Comparison of ENCODE assay signal across 9 cellular contexts in genomic region chr15:57340673-57341259, GRCh38. TPM values are rescaled to one million over a fixed set of nuclear protein-coding genes. Genes with fewer than 3 reads are reported as not detected.
DNase-seq lines count a peak whose midpoint lies in the region; ATAC-seq, FAIRE-seq and TF ChIP-seq lines count a peak whose summit lies in the region.
"Had no signal": no experiment of that assay in that cellular context is flagged by ENCODE, and none has a peak within 500 bp of the region (broad histone marks: within the 10 kb centered on the region; RNA-seq: fewer than 3 reads in every experiment).

No MANE protein-coding gene starts in this region.

- in situ Hi-C loops in KBM-7 (cut with MboI; ENCODE audit: low pct_unique_long_range_greater_than_20kb, low sequenced_read_pairs) = loop anchor here (10.0 kb wide), 1 partner anchor 184 kb away; no protein-coding TSS in a partner anchor

- H3K36me3 ChIP-seq in bronchial epithelial cell (ENCODE audit: control insufficient read depth, insufficient read depth, low read length) = no peaks in the 10 kb centered on the region

- FAIRE-seq in bronchial epithelial cell (lab: Jason Lieb, UNC) = no peak

- no peaks in the 10 kb centered on the region for H3K36me3 Mint-ChIP-seq in stimulated activated effector memory CD8-positive, alpha-beta T cell treated with anti-CD3 and anti-CD28 coated beads, Interleukin-12 subunit alpha, Interleukin-12 subunit beta, amount 100 ng/mL, for 72 hours
- H3K36me3 Mint-ChIP-seq: activated naive CD8-positive, alpha-beta T cell had no signal

- H3K4me3 Mint-ChIP-seq in stimulated activated effector memory CD8-positive, alpha-beta T cell treated with anti-CD3 and anti-CD28 coated beads, Interleukin-12 subunit alpha, Interleukin-12 subunit beta, amount 100 ng/mL, for 72 hours = no peak overlapping the region
- H3K4me3 Mint-ChIP-seq: activated naive CD8-positive, alpha-beta T cell had no signal

- TF ChIP-seq CTCF in bronchial epithelial cell (IDR thresholded peaks at IDR 0.05; ENCODE audit: insufficient read depth, low read length, severe bottlenecking) = peak; percentile 80

- H3K27me3 ChIP-seq in bronchial epithelial cell (ENCODE audit: control insufficient read depth, insufficient read depth, low read length) = no peaks in the 10 kb centered on the region

- DNase-seq in NCI-H2029 treated with DMSO at 0.1 percent for 48 hours (lab: John Stamatoyannopoulos, UW) (peak; percentile 20), NCI-H2029 (lab: John Stamatoyannopoulos, UW) (no peak), KBM-7 (peak; percentile 65), RPMI7951 (ENCODE audit: low read depth) (peak; percentile 54), bronchial epithelial cell (ENCODE audit: low read depth) (peak; percentile 67), kidney tubule cell (ENCODE audit: low spot score) (peak; percentile 74)
- DNase-seq in stimulated activated effector memory CD8-positive, alpha-beta T cell treated with anti-CD3 and anti-CD28 coated beads, Interleukin-12 subunit alpha, Interleukin-12 subunit beta, amount 100 ng/mL, for 72 hours (ENCODE audit: low spot score in 2 of 2) = no peak

- H3K27ac Mint-ChIP-seq in stimulated activated effector memory CD8-positive, alpha-beta T cell treated with anti-CD3 and anti-CD28 coated beads, Interleukin-12 subunit alpha, Interleukin-12 subunit beta, amount 100 ng/mL, for 72 hours = no peak overlapping the region
- H3K27ac Mint-ChIP-seq: activated naive CD8-positive, alpha-beta T cell had no signal

- ATAC-seq in stimulated activated effector memory CD8-positive, alpha-beta T cell treated with anti-CD3 and anti-CD28 coated beads, Interleukin-12 subunit alpha, Interleukin-12 subunit beta, amount 100 ng/mL, for 72 hours = peak; percentile 43
- no peak for ATAC-seq in GM18502 (IDR thresholded peaks at IDR 0.05; ENCODE audit: poor library complexity, unreplicated experiment)

- no peaks in the 10 kb centered on the region for H3K9me3 Mint-ChIP-seq in stimulated activated effector memory CD8-positive, alpha-beta T cell treated with anti-CD3 and anti-CD28 coated beads, Interleukin-12 subunit alpha, Interleukin-12 subunit beta, amount 100 ng/mL, for 72 hours

- no peaks in the 10 kb centered on the region for H3K4me1 Mint-ChIP-seq in stimulated activated effector memory CD8-positive, alpha-beta T cell treated with anti-CD3 and anti-CD28 coated beads, Interleukin-12 subunit alpha, Interleukin-12 subunit beta, amount 100 ng/mL, for 72 hours

- no peak overlapping the region for H3K4me3 ChIP-seq in bronchial epithelial cell (ENCODE audit: low read depth, low read length)

RNA-seq across cellular contexts. Expression of gene CGNL1, which starts 35.5 kb away (rescaled TPM):
- total RNA-seq in RPMI7951 (2014; rRNA removed; shearing (Covaris generic)) = under 0.01 TPM in 2 replicates
- total RNA-seq in bronchial epithelial cell = 0.53 and 1.5 TPM in 2 replicates

Comparison
In these comparisons a context has a peak if more than half of its experiments do, and no peak if none do; other contexts are left out.
1. DNase-seq: peak in NCI-H2029 treated with DMSO at 0.1 percent for 48 hours (single experiment), KBM-7 (single experiment), RPMI7951 (single experiment), bronchial epithelial cell (single experiment) and kidney tubule cell (single experiment); none in NCI-H2029 (single experiment) and stimulated activated effector memory CD8-positive, alpha-beta T cell treated with anti-CD3 and anti-CD28 coated beads, Interleukin-12 subunit alpha, Interleukin-12 subunit beta, amount 100 ng/mL, for 72 hours (0 of 2).